Comparison of ENCODE assay signal across 8 cellular contexts in genomic region chr3:194486540-194487288, GRCh38. TPM values are rescaled to one million over a fixed set of nuclear protein-coding genes. Genes with fewer than 3 reads are reported as not detected.
A peak's percentile ranks its signal among the peaks of the same experiment; 100 is the strongest.
DNase-seq lines count a peak whose midpoint lies in the region; ATAC-seq and TF ChIP-seq lines count a peak whose summit lies in the region.

TSS of gene ATP13A3 (minus strand) at chr3:194487002. CDS start at chr3:194462190, 24,812 bp downstream.

- H3K4me3 ChIP-seq in thymus (ENCODE audit: low read length) = peak within 1 kb of the TSS; percentile 80

- H3K36me3 ChIP-seq in thymus (ENCODE audit: control insufficient read depth, insufficient read depth) = no peaks in the 10 kb centered on the region

- H3K27ac Mint-ChIP-seq in activated naive CD8-positive, alpha-beta T cell = peak within 1 kb of the TSS; percentile 95
- peak within 1 kb of the TSS; percentile 90 for H3K27ac Mint-ChIP-seq in osteocyte (ENCODE audit: unreplicated experiment)

- H3K27me3 ChIP-seq in thymus (ENCODE audit: control insufficient read depth, insufficient read depth) = no peaks in the 10 kb centered on the region

- POLR2A ChIA-PET in GM10248 (lab: Yijun Ruan, JAX) = interaction anchor here (1.0 to 1.4 kb wide), 2 partner anchors 24 to 90 kb away, joined by 3 read pairs; no protein-coding TSS in a partner anchor

- peak; percentile 70 for ATAC-seq in HG02610 (IDR thresholded peaks at IDR 0.05; ENCODE audit: unreplicated experiment)

- peak; percentile 97 for DNase-seq in GM10248 (ENCODE audit: extremely low spot score)
- DNase-seq in NCI-H1105 (lab: John Stamatoyannopoulos, UW) = peak; percentile 95
- peak; percentile 85 for DNase-seq in SKM-1 treated with dmso at 0.1 percent for 144 hours (lab: John Stamatoyannopoulos, UW; ENCODE audit: unreplicated experiment)
- peak; percentile 93 for DNase-seq in glomerular visceral epithelial cell (ENCODE audit: extremely low spot score)
- peak; percentile 95 for DNase-seq in osteocyte (ENCODE audit: extremely low spot score, unreplicated experiment)

- CTCF ChIA-PET in GM10248 (lab: Yijun Ruan, JAX) = interaction anchor here (0.9 to 3.9 kb wide), 4 partner anchors 10 to 46 kb away, joined by 4 to 55 read pairs (median 4); no protein-coding TSS in a partner anchor

- no peaks in the 10 kb centered on the region for H3K27me3 Mint-ChIP-seq in activated naive CD8-positive, alpha-beta T cell
- no peaks in the 10 kb centered on the region for H3K27me3 Mint-ChIP-seq in osteocyte (ENCODE audit: unreplicated experiment)

- H3K4me1 ChIP-seq in thymus (ENCODE audit: control insufficient read depth, insufficient read depth, low read length) = peaks cover 9% of the 10 kb centered on the region

- H3K4me1 Mint-ChIP-seq in activated naive CD8-positive, alpha-beta T cell (ENCODE audit: low read depth) = peaks cover 53% of the 10 kb centered on the region
- peaks cover 46% of the 10 kb centered on the region for H3K4me1 Mint-ChIP-seq in osteocyte (ENCODE audit: unreplicated experiment)

- H3K36me3 Mint-ChIP-seq in activated naive CD8-positive, alpha-beta T cell = peaks cover 9% of the 10 kb centered on the region
- H3K36me3 Mint-ChIP-seq in osteocyte (ENCODE audit: unreplicated experiment) = peaks cover 4% of the 10 kb centered on the region

- peak within 1 kb of the TSS; percentile 94 for H3K4me3 Mint-ChIP-seq in activated naive CD8-positive, alpha-beta T cell
- peak within 1 kb of the TSS; percentile 87 for H3K4me3 Mint-ChIP-seq in osteocyte (ENCODE audit: unreplicated experiment)

- no peaks in the 10 kb centered on the region for H3K9me3 ChIP-seq in thymus (ENCODE audit: control insufficient read depth)

- H3K27ac ChIP-seq in thymus (ENCODE audit: low read depth) = peak within 1 kb of the TSS; percentile 83

- WGBS in thymus = under 1% methylated on average over 95 of the region's 99 CpGs

- no peaks in the 10 kb centered on the region for H3K9me3 Mint-ChIP-seq in activated naive CD8-positive, alpha-beta T cell (ENCODE audit: low read depth)
- H3K9me3 Mint-ChIP-seq in osteocyte (ENCODE audit: unreplicated experiment) = no peaks in the 10 kb centered on the region

- TF ChIP-seq CTCF in GM10248 (IDR thresholded peaks at IDR 0.05; ENCODE audit: control extremely low read depth, extremely low read depth, low read depth, missing control alignments) (no peak), osteocyte (IDR thresholded peaks at IDR 0.05) (no peak)

RNA-seq across cellular contexts. Expression of gene ATP13A3, which starts in this region (rescaled TPM):
- total RNA-seq in osteocyte = 59.7 and 63.1 TPM in 2 replicates
- polyA plus RNA-seq in thymus = 18.9 TPM

Comparison
In these comparisons a context has a peak if more than half of its experiments do, and no peak if none do; other contexts are left out.
1. Peak in every context shown above with its lines: DNase-seq, ATAC-seq, H3K4me3 ChIP-seq and H3K27ac ChIP-seq.